ENCODE assay signal across 1 cellular context in the genomic region with DNA sequence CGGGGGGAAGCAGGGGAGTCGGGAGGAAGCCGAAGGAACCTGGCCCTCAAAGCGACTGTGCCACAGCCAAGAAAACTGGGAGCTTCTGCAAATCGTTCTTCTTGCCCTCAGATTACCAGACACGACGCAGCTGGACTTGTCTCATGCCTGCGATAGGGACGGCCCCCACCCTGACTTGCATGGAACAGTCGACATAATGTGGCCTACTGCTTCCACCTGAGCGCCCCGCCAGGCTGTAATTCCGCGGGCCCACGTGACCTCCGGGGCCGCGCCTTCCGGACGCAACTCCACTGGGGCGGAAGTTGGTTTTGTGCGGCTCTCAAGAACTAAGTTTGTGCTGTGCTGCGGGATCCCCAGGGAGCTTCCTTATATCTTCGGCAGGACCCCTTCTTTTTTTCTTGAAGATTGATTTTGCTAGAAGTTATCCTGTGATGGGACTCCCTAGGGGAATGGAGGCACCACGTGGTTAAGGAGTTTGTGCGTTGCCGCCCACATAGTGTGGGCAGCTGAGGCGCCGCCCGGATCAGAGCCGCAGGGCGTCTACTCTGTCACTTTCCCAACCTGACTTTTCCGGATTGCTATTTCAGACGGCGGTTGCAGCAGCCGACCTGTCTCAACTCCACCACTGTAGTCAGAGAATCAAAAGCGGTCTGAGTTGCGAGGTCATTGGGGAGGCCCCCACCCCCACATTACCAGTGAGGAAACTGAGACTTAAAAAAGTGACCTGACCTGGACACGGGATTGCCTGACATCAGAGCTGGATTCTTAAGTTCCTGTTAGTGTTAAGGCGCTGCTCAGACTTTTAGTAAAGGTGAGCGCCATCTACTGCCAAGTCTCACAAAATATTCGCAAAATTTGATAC.
A peak's percentile ranks its signal among the peaks of the same experiment; 100 is the strongest.
TF ChIP-seq lines count a peak whose summit lies in the region.

No MANE protein-coding gene starts in this region.

TF ChIP-seq in K562, 482 proteins besides CTCF, POLR2A, EP300 and RAD21 (continued from another document and continues in another):
- TF ChIP-seq, protein P1, sequence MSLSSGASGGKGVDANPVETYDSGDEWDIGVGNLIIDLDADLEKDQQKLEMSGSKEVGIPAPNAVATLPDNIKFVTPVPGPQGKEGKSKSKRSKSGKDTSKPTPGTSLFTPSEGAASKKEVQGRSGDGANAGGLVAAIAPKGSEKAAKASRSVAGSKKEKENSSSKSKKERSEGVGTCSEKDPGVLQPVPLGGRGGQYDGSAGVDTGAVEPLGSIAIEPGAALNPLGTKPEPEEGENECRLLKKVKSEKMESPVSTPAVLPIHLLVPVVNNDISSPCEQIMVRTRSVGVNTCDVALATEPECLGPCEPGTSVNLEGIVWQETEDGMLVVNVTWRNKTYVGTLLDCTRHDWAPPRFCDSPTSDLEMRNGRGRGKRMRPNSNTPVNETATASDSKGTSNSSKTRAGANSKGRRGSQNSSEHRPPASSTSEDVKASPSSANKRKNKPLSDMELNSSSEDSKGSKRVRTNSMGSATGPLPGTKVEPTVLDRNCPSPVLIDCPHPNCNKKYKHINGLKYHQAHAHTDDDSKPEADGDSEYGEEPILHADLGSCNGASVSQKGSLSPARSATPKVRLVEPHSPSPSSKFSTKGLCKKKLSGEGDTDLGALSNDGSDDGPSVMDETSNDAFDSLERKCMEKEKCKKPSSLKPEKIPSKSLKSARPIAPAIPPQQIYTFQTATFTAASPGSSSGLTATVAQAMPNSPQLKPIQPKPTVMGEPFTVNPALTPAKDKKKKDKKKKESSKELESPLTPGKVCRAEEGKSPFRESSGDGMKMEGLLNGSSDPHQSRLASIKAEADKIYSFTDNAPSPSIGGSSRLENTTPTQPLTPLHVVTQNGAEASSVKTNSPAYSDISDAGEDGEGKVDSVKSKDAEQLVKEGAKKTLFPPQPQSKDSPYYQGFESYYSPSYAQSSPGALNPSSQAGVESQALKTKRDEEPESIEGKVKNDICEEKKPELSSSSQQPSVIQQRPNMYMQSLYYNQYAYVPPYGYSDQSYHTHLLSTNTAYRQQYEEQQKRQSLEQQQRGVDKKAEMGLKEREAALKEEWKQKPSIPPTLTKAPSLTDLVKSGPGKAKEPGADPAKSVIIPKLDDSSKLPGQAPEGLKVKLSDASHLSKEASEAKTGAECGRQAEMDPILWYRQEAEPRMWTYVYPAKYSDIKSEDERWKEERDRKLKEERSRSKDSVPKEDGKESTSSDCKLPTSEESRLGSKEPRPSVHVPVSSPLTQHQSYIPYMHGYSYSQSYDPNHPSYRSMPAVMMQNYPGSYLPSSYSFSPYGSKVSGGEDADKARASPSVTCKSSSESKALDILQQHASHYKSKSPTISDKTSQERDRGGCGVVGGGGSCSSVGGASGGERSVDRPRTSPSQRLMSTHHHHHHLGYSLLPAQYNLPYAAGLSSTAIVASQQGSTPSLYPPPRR (CRISPR knock-in tag; IDR thresholded peaks at IDR 0.05; ENCODE audit: borderline replicate concordance), result no peak
- TF ChIP-seq, protein P2, sequence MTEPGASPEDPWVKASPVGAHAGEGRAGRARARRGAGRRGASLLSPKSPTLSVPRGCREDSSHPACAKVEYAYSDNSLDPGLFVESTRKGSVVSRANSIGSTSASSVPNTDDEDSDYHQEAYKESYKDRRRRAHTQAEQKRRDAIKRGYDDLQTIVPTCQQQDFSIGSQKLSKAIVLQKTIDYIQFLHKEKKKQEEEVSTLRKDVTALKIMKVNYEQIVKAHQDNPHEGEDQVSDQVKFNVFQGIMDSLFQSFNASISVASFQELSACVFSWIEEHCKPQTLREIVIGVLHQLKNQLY (CRISPR knock-in tag; conservative IDR thresholded peaks at IDR 0.05), result no peak
- TF ChIP-seq TCF7L2 (IDR thresholded peaks at IDR 0.05; ENCODE audit: low read depth, low read length) (peak; percentile 96), ZNF354B (CRISPR knock-in tag; IDR thresholded peaks at IDR 0.05) (no peak), SMARCB1 (IDR thresholded peaks at IDR 0.05; ENCODE audit: insufficient read length, low read depth) (no peak), EGR1 (conservative IDR thresholded peaks at IDR 0.05) (peak; percentile 97), HDAC3 (IDR thresholded peaks at IDR 0.05; ENCODE audit: borderline replicate concordance, partially characterized antibody) (peak; percentile 67), ZNF197 (CRISPR knock-in tag; IDR thresholded peaks at IDR 0.05; ENCODE audit: low read depth) (no peak), KLF6 (CRISPR knock-in tag; IDR thresholded peaks at IDR 0.05; ENCODE audit: borderline replicate concordance) (no peak), ARNT (IDR thresholded peaks at IDR 0.05) (no peak), ZNF780A (CRISPR knock-in tag; IDR thresholded peaks at IDR 0.05) (no peak), CBX8 (IDR thresholded peaks at IDR 0.05; ENCODE audit: borderline replicate concordance, extremely low read depth, low read depth, low read length, poor library complexity, severe bottlenecking) (no peak), YBX1 (IDR thresholded peaks at IDR 0.05) (no peak), NR1H2 (CRISPR knock-in tag; IDR thresholded peaks at IDR 0.05) (no peak; the same call in 1 of the 2 replicates), FOXA3 (CRISPR knock-in tag; conservative IDR thresholded peaks at IDR 0.05 in 1 of 2, IDR thresholded peaks at IDR 0.05 in 1 of 2) (no peak), BCL6 (CRISPR knock-in tag; IDR thresholded peaks at IDR 0.05) (no peak), E2F3 (CRISPR knock-in tag; IDR thresholded peaks at IDR 0.05) (no peak), RAD51 (IDR thresholded peaks at IDR 0.05; ENCODE audit: borderline replicate concordance, low read depth) (peak; percentile 98), SP2 (IDR thresholded peaks at IDR 0.05; ENCODE audit: extremely low read depth, low read depth, low read length, poor library complexity, severe bottlenecking) (no peak), NFE2 (IDR thresholded peaks at IDR 0.05; ENCODE audit: low read depth) (no peak), FOS (IDR thresholded peaks at IDR 0.05; ENCODE audit: extremely low read depth, insufficient read length) (no peak), ATF7 (IDR thresholded peaks at IDR 0.05) (peak; percentile 100), COPS2 (conservative IDR thresholded peaks at IDR 0.05) (no peak), ETV1 (tag; conservative IDR thresholded peaks at IDR 0.05; ENCODE audit: low read depth) (peak; percentile 89)
- TF ChIP-seq, protein P3, sequence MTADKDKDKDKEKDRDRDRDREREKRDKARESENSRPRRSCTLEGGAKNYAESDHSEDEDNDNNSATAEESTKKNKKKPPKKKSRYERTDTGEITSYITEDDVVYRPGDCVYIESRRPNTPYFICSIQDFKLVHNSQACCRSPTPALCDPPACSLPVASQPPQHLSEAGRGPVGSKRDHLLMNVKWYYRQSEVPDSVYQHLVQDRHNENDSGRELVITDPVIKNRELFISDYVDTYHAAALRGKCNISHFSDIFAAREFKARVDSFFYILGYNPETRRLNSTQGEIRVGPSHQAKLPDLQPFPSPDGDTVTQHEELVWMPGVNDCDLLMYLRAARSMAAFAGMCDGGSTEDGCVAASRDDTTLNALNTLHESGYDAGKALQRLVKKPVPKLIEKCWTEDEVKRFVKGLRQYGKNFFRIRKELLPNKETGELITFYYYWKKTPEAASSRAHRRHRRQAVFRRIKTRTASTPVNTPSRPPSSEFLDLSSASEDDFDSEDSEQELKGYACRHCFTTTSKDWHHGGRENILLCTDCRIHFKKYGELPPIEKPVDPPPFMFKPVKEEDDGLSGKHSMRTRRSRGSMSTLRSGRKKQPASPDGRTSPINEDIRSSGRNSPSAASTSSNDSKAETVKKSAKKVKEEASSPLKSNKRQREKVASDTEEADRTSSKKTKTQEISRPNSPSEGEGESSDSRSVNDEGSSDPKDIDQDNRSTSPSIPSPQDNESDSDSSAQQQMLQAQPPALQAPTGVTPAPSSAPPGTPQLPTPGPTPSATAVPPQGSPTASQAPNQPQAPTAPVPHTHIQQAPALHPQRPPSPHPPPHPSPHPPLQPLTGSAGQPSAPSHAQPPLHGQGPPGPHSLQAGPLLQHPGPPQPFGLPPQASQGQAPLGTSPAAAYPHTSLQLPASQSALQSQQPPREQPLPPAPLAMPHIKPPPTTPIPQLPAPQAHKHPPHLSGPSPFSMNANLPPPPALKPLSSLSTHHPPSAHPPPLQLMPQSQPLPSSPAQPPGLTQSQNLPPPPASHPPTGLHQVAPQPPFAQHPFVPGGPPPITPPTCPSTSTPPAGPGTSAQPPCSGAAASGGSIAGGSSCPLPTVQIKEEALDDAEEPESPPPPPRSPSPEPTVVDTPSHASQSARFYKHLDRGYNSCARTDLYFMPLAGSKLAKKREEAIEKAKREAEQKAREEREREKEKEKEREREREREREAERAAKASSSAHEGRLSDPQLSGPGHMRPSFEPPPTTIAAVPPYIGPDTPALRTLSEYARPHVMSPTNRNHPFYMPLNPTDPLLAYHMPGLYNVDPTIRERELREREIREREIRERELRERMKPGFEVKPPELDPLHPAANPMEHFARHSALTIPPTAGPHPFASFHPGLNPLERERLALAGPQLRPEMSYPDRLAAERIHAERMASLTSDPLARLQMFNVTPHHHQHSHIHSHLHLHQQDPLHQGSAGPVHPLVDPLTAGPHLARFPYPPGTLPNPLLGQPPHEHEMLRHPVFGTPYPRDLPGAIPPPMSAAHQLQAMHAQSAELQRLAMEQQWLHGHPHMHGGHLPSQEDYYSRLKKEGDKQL (CRISPR knock-in tag; IDR thresholded peaks at IDR 0.05; ENCODE audit: borderline replicate concordance), result no peak
- TF ChIP-seq, protein P4, sequence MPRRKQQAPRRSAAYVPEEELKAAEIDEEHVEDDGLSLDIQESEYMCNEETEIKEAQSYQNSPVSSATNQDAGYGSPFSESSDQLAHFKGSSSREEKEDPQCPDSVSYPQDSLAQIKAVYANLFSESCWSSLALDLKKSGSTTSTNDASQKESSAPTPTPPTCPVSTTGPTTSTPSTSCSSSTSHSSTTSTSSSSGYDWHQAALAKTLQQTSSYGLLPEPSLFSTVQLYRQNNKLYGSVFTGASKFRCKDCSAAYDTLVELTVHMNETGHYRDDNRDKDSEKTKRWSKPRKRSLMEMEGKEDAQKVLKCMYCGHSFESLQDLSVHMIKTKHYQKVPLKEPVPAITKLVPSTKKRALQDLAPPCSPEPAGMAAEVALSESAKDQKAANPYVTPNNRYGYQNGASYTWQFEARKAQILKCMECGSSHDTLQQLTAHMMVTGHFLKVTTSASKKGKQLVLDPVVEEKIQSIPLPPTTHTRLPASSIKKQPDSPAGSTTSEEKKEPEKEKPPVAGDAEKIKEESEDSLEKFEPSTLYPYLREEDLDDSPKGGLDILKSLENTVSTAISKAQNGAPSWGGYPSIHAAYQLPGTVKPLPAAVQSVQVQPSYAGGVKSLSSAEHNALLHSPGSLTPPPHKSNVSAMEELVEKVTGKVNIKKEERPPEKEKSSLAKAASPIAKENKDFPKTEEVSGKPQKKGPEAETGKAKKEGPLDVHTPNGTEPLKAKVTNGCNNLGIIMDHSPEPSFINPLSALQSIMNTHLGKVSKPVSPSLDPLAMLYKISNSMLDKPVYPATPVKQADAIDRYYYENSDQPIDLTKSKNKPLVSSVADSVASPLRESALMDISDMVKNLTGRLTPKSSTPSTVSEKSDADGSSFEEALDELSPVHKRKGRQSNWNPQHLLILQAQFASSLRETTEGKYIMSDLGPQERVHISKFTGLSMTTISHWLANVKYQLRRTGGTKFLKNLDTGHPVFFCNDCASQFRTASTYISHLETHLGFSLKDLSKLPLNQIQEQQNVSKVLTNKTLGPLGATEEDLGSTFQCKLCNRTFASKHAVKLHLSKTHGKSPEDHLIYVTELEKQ (CRISPR knock-in tag; IDR thresholded peaks at IDR 0.05), result no peak
- TF ChIP-seq, protein P5, sequence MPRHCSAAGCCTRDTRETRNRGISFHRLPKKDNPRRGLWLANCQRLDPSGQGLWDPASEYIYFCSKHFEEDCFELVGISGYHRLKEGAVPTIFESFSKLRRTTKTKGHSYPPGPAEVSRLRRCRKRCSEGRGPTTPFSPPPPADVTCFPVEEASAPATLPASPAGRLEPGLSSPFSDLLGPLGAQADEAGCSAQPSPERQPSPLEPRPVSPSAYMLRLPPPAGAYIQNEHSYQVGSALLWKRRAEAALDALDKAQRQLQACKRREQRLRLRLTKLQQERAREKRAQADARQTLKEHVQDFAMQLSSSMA (CRISPR knock-in tag; IDR thresholded peaks at IDR 0.05), result no peak
- TF ChIP-seq, protein P6, sequence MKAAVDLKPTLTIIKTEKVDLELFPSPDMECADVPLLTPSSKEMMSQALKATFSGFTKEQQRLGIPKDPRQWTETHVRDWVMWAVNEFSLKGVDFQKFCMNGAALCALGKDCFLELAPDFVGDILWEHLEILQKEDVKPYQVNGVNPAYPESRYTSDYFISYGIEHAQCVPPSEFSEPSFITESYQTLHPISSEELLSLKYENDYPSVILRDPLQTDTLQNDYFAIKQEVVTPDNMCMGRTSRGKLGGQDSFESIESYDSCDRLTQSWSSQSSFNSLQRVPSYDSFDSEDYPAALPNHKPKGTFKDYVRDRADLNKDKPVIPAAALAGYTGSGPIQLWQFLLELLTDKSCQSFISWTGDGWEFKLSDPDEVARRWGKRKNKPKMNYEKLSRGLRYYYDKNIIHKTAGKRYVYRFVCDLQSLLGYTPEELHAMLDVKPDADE (conservative IDR thresholded peaks at IDR 0.05; ENCODE audit: control insufficient read depth, low read depth, low read length), result peak; percentile 80
- TF ChIP-seq, protein P7, sequence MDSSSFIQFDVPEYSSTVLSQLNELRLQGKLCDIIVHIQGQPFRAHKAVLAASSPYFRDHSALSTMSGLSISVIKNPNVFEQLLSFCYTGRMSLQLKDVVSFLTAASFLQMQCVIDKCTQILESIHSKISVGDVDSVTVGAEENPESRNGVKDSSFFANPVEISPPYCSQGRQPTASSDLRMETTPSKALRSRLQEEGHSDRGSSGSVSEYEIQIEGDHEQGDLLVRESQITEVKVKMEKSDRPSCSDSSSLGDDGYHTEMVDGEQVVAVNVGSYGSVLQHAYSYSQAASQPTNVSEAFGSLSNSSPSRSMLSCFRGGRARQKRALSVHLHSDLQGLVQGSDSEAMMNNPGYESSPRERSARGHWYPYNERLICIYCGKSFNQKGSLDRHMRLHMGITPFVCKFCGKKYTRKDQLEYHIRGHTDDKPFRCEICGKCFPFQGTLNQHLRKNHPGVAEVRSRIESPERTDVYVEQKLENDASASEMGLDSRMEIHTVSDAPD (CRISPR knock-in tag; IDR thresholded peaks at IDR 0.05), result no peak
- TF ChIP-seq, protein P8, sequence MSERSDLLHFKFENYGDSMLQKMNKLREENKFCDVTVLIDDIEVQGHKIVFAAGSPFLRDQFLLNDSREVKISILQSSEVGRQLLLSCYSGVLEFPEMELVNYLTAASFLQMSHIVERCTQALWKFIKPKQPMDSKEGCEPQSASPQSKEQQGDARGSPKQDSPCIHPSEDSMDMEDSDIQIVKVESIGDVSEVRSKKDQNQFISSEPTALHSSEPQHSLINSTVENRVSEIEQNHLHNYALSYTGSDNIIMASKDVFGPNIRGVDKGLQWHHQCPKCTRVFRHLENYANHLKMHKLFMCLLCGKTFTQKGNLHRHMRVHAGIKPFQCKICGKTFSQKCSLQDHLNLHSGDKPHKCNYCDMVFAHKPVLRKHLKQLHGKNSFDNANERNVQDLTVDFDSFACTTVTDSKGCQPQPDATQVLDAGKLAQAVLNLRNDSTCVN (CRISPR knock-in tag; IDR thresholded peaks at IDR 0.05), result no peak
- TF ChIP-seq, protein P9, sequence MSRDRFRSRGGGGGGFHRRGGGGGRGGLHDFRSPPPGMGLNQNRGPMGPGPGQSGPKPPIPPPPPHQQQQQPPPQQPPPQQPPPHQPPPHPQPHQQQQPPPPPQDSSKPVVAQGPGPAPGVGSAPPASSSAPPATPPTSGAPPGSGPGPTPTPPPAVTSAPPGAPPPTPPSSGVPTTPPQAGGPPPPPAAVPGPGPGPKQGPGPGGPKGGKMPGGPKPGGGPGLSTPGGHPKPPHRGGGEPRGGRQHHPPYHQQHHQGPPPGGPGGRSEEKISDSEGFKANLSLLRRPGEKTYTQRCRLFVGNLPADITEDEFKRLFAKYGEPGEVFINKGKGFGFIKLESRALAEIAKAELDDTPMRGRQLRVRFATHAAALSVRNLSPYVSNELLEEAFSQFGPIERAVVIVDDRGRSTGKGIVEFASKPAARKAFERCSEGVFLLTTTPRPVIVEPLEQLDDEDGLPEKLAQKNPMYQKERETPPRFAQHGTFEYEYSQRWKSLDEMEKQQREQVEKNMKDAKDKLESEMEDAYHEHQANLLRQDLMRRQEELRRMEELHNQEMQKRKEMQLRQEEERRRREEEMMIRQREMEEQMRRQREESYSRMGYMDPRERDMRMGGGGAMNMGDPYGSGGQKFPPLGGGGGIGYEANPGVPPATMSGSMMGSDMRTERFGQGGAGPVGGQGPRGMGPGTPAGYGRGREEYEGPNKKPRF (IDR thresholded peaks at IDR 0.05; ENCODE audit: low read depth, low read length), result no peak
